ENCODE assay signal across 23 cellular contexts in genomic region chr1:54679706-54680105, GRCh38. TPM values are rescaled to one million over a fixed set of nuclear protein-coding genes. Genes with fewer than 3 reads are reported as not detected.
A peak's percentile ranks its signal among the peaks of the same experiment; 100 is the strongest.
DNase-seq lines count a peak whose midpoint lies in the region; ATAC-seq and TF ChIP-seq lines count a peak whose summit lies in the region.
"Had no signal": no experiment of that assay in that cellular context is flagged by ENCODE, and none has a peak within 500 bp of the region (broad histone marks: within the 10 kb centered on the region; RNA-seq: fewer than 3 reads in every experiment).

No MANE protein-coding gene starts in this region.

- no peak for TF ChIP-seq CTCF in chondrocyte (IDR thresholded peaks at IDR 0.05)

- H3K27me3 Mint-ChIP-seq in stimulated activated naive CD8-positive, alpha-beta T cell treated with anti-CD3 and anti-CD28 coated beads, Interleukin-15, amount 100 ng/mL, for 72 hours: no peaks in the 10 kb centered on the region
- H3K27me3 Mint-ChIP-seq in chondrocyte (ENCODE audit: low read depth): peaks cover 27% of the 10 kb centered on the region
- H3K27me3 Mint-ChIP-seq in stimulated activated naive B cell treated with anti-CD40 and anti-IgM and Interleukin-4, amounts not matched to agents 10 μg/mL and 1 μg/mL and 100 μg/mL, for 72 hours: no peaks in the 10 kb centered on the region
- H3K27me3 Mint-ChIP-seq: CD4-positive, alpha-beta T cell; CD8-positive, alpha-beta memory T cell had no signal

- H3K27ac Mint-ChIP-seq in stimulated activated naive CD8-positive, alpha-beta T cell treated with anti-CD3 and anti-CD28 coated beads, Interleukin-15, amount 100 ng/mL, for 72 hours: no peak overlapping the region
- H3K27ac Mint-ChIP-seq in chondrocyte (ENCODE audit: unreplicated experiment): no peak overlapping the region
- H3K27ac Mint-ChIP-seq in stimulated activated naive B cell treated with anti-CD40 and anti-IgM and Interleukin-4, amounts not matched to agents 10 μg/mL and 1 μg/mL and 100 μg/mL, for 72 hours: peak overlapping the region; percentile 28
- H3K27ac Mint-ChIP-seq: CD4-positive, alpha-beta T cell had no signal

- H3K9me3 Mint-ChIP-seq in stimulated activated naive CD8-positive, alpha-beta T cell treated with anti-CD3 and anti-CD28 coated beads, Interleukin-15, amount 100 ng/mL, for 72 hours: no peaks in the 10 kb centered on the region
- no peaks in the 10 kb centered on the region for H3K9me3 Mint-ChIP-seq in chondrocyte (ENCODE audit: low read depth)
- H3K9me3 Mint-ChIP-seq in stimulated activated naive B cell treated with anti-CD40 and anti-IgM and Interleukin-4, amounts not matched to agents 10 μg/mL and 1 μg/mL and 100 μg/mL, for 72 hours: no peaks in the 10 kb centered on the region
- H3K9me3 Mint-ChIP-seq: CD14-positive monocyte; CD4-positive, alpha-beta T cell; CD8-positive, alpha-beta memory T cell had no signal

- peak; percentile 15 for ATAC-seq in stimulated activated naive CD8-positive, alpha-beta T cell treated with anti-CD3 and anti-CD28 coated beads, Interleukin-15, amount 100 ng/mL, for 72 hours
- no peak for ATAC-seq in stimulated activated naive CD8-positive, alpha-beta T cell treated with anti-CD3 and anti-CD28 coated beads, Interleukin-15, Interleukin-2, amounts not matched to agents 100 U/mL and 50 U/mL, for 24 hours
- ATAC-seq in stimulated activated naive B cell treated with anti-CD40 and anti-IgM and Interleukin-4, amounts not matched to agents 10 μg/mL and 1 μg/mL and 100 μg/mL, for 72 hours (replicated peaks): no peak
- no peak for ATAC-seq in GM21717 (IDR thresholded peaks at IDR 0.05; ENCODE audit: unreplicated experiment)
- ATAC-seq: GM12878, HCT116 had no signal

- no peak overlapping the region for H3K14ac ChIP-seq in mesenchymal stem cell (ENCODE audit: low read length in 2 of 2)

- no peak overlapping the region for H3K23ac ChIP-seq in mesenchymal stem cell (ENCODE audit: low read length in 2 of 2)

- no peaks in the 10 kb centered on the region for H3K4me1 Mint-ChIP-seq in stimulated activated naive CD8-positive, alpha-beta T cell treated with anti-CD3 and anti-CD28 coated beads, Interleukin-15, amount 100 ng/mL, for 72 hours
- no peaks in the 10 kb centered on the region for H3K4me1 Mint-ChIP-seq in chondrocyte (ENCODE audit: low read depth)
- no peaks in the 10 kb centered on the region for H3K4me1 Mint-ChIP-seq in stimulated activated naive B cell treated with anti-CD40 and anti-IgM and Interleukin-4, amounts not matched to agents 10 μg/mL and 1 μg/mL and 100 μg/mL, for 72 hours
- H3K4me1 Mint-ChIP-seq: CD14-positive monocyte; CD8-positive, alpha-beta memory T cell had no signal

- H3K79me1 ChIP-seq in mesenchymal stem cell (replicated peaks; ENCODE audit: low read length, poor library complexity, severe bottlenecking): no peaks in the 10 kb centered on the region

- no peaks in the 10 kb centered on the region for H3K9me3 ChIP-seq in mesenchymal stem cell (ENCODE audit: control insufficient read depth, low read length)
- H3K9me3 ChIP-seq: A549, BE2C had no signal

- no peak overlapping the region for H2BK120ac ChIP-seq in mesenchymal stem cell (ENCODE audit: low read depth, low read length)

- H4K8ac ChIP-seq in mesenchymal stem cell (ENCODE audit: low read length): no peak overlapping the region

- no peak overlapping the region for H2BK5ac ChIP-seq in mesenchymal stem cell (ENCODE audit: low read depth, low read length, poor library complexity, severe bottlenecking)

- no peaks in the 10 kb centered on the region for H3K36me3 Mint-ChIP-seq in chondrocyte (ENCODE audit: low read depth)
- no peaks in the 10 kb centered on the region for H3K36me3 Mint-ChIP-seq in stimulated activated naive B cell treated with anti-CD40 and anti-IgM and Interleukin-4, amounts not matched to agents 10 μg/mL and 1 μg/mL and 100 μg/mL, for 72 hours
- H3K36me3 Mint-ChIP-seq: CD14-positive monocyte; CD8-positive, alpha-beta memory T cell had no signal

- peak overlapping the region; percentile 75 for H2BK15ac ChIP-seq in mesenchymal stem cell (ENCODE audit: low read depth, poor library complexity, severe bottlenecking)

- H2BK12ac ChIP-seq in mesenchymal stem cell (ENCODE audit: low read length in 2 of 2): no peak overlapping the region

- H3K4me1 ChIP-seq in mesenchymal stem cell (ENCODE audit: control insufficient read depth, insufficient read depth, low read depth, low read length): no peaks in the 10 kb centered on the region
- H3K4me1 ChIP-seq: A549, BE2C had no signal

- no peak overlapping the region for H3K4me2 ChIP-seq in mesenchymal stem cell (ENCODE audit: low read length, poor library complexity, severe bottlenecking)
- H3K4me2 ChIP-seq: A549; BLaER1 treated with 17β-estradiol and CSF1 and Interleukin-3, amounts not matched to agents 10 nM and 100 nM had no signal

- H2AFZ ChIP-seq in mesenchymal stem cell (ENCODE audit: low read depth, low read length): no peak overlapping the region

- no peak overlapping the region for H3K4me3 ChIP-seq in mesenchymal stem cell (ENCODE audit: insufficient read depth in 1 of 2, low read depth in 1 of 2, low read length in 2 of 2)
- H3K4me3 ChIP-seq: A549; BLaER1 treated with 17β-estradiol and CSF1 and Interleukin-3, amounts not matched to agents 10 nM and 100 nM; GM12878 had no signal

- H3K9ac ChIP-seq in mesenchymal stem cell (ENCODE audit: low read length): no peak overlapping the region
- H3K9ac ChIP-seq: BLaER1 treated with 17β-estradiol and CSF1 and Interleukin-3, amounts not matched to agents 10 nM and 100 nM had no signal

- H3K36me3 ChIP-seq in mesenchymal stem cell (ENCODE audit: control insufficient read depth in 1 of 2, insufficient read depth in 2 of 2, low read depth in 1 of 2, low read length in 2 of 2): no peaks in the 10 kb centered on the region
- H3K36me3 ChIP-seq: BE2C; BLaER1 treated with 17β-estradiol and CSF1 and Interleukin-3, amounts not matched to agents 10 nM and 100 nM had no signal

- peaks cover 24 to 57% of the 10 kb centered on the region in 2 experiments for H3K27me3 ChIP-seq in mesenchymal stem cell (ENCODE audit: control insufficient read depth in 1 of 2, insufficient read depth in 1 of 2, low read length in 2 of 2)
- H3K27me3 ChIP-seq: BE2C; BLaER1 treated with 17β-estradiol and CSF1 and Interleukin-3, amounts not matched to agents 10 nM and 100 nM had no signal

- no peak overlapping the region for H2AK5ac ChIP-seq in mesenchymal stem cell (ENCODE audit: low read length, severe bottlenecking)

- H4K91ac ChIP-seq in mesenchymal stem cell (ENCODE audit: low read length): no peak overlapping the region

- H3K27ac ChIP-seq in mesenchymal stem cell (ENCODE audit: low read length, poor library complexity, severe bottlenecking): no peak overlapping the region
- H3K27ac ChIP-seq: A549; BLaER1 treated with 17β-estradiol and CSF1 and Interleukin-3, amounts not matched to agents 10 nM and 100 nM had no signal

- H3K4ac ChIP-seq in mesenchymal stem cell (ENCODE audit: low read depth in 1 of 2, low read length in 2 of 2): no peak overlapping the region

- no peak for DNase-seq in stimulated activated naive CD8-positive, alpha-beta T cell treated with anti-CD3 and anti-CD28 coated beads, Interleukin-15, amount 100 ng/mL, for 72 hours
- DNase-seq in stimulated activated naive CD8-positive, alpha-beta T cell treated with anti-CD3 and anti-CD28 coated beads, Interleukin-15, Interleukin-2, amounts not matched to agents 100 U/mL and 50 U/mL, for 24 hours: no peak
- DNase-seq in chondrocyte (ENCODE audit: low spot score) (peak; percentile 79), mesenchymal stem cell (no peak), NCI-H345 (lab: John Stamatoyannopoulos, UW) (no peak), retina (no peak)
- no peak for DNase-seq in stimulated activated naive B cell treated with anti-CD40 and anti-IgM and Interleukin-4, amounts not matched to agents 10 μg/mL and 1 μg/mL and 100 μg/mL, for 72 hours
- DNase-seq: 8988T; ACHN; AML-193; BE2C; CD4-positive, alpha-beta T cell; CD8-positive, alpha-beta memory T cell; DMS 273 treated with DMSO at 0.1 percent for 48 hours; DMS79; EL; GDM1 had no signal

- no peak overlapping the region for H3K4me3 Mint-ChIP-seq in stimulated activated naive CD8-positive, alpha-beta T cell treated with anti-CD3 and anti-CD28 coated beads, Interleukin-15, amount 100 ng/mL, for 72 hours
- no peak overlapping the region for H3K4me3 Mint-ChIP-seq in chondrocyte (ENCODE audit: unreplicated experiment)
- no peak overlapping the region for H3K4me3 Mint-ChIP-seq in stimulated activated naive B cell treated with anti-CD40 and anti-IgM and Interleukin-4, amounts not matched to agents 10 μg/mL and 1 μg/mL and 100 μg/mL, for 72 hours
- H3K4me3 Mint-ChIP-seq: CD14-positive monocyte; CD4-positive, alpha-beta T cell; CD8-positive, alpha-beta memory T cell had no signal

- WGBS in mesenchymal stem cell: 83% methylated on average over 7 of the region's 7 CpGs

- H3K18ac ChIP-seq in mesenchymal stem cell (ENCODE audit: low read depth in 1 of 2, low read length in 2 of 2): no peak overlapping the region

RNA-seq across cellular contexts. Expression of gene TTC4, which starts 36.0 kb away (rescaled TPM):
- 12.6 to 14.7 TPM (median 12.7 TPM) in 3 replicates for total RNA-seq in chondrocyte
- 12.7 TPM for polyA plus RNA-seq in mesenchymal stem cell (2013, experiment 1 of 2)
- polyA plus RNA-seq in mesenchymal stem cell (2013, experiment 2 of 2): 13.7 TPM

RNA-seq across cellular contexts. Expression of gene MROH7, which starts 38.1 kb away (rescaled TPM):
- 0.15 TPM in 1 of 3 replicates, not detected in the others for total RNA-seq in chondrocyte
- polyA plus RNA-seq in mesenchymal stem cell (2013, experiment 1 of 2): 0.04 TPM
- polyA plus RNA-seq in mesenchymal stem cell (2013, experiment 2 of 2): not detected
- total RNA-seq: CD8-positive, alpha-beta memory T cell had no signal
- polyA plus RNA-seq: A549; CD14-positive monocyte; CD8-positive, alpha-beta memory T cell; GM12878 had no signal

RNA-seq across cellular contexts. Expression of gene FAM151A, which starts 56.4 kb away (rescaled TPM):
- not detected in 3 replicates for total RNA-seq in chondrocyte
- polyA plus RNA-seq in mesenchymal stem cell (2013, experiment 1 of 2): not detected
- not detected for polyA plus RNA-seq in mesenchymal stem cell (2013, experiment 2 of 2)
- total RNA-seq: CD4-positive, alpha-beta T cell; CD8-positive, alpha-beta memory T cell had no signal
- polyA plus RNA-seq: A549; CD14-positive monocyte; CD8-positive, alpha-beta memory T cell had no signal
